In genomic region chr1:171653796-171654704, GRCh38 we compare ENCODE assay signal across 10 cellular contexts. TPM values are rescaled to one million over a fixed set of nuclear protein-coding genes. Genes with fewer than 3 reads are reported as not detected.
DNase-seq lines count a peak whose midpoint lies in the region; ATAC-seq and TF ChIP-seq lines count a peak whose summit lies in the region.
"Had no signal": no experiment of that assay in that cellular context is flagged by ENCODE, and none has a peak within 500 bp of the region (broad histone marks: within the 10 kb centered on the region; RNA-seq: fewer than 3 reads in every experiment).

No MANE protein-coding gene starts in this region.

- H3K36me3 Mint-ChIP-seq in activated T-cell treated with anti-CD3 and anti-CD28 coated beads, Interleukin-2, amount 50 U/mL, for 72 hours (ENCODE audit: insufficient read depth in 2 of 2), result no peaks in the 10 kb centered on the region

- ATAC-seq in heart left ventricle (peak; percentile 22 to 60 (median 52)), omental fat pad (ENCODE audit: low FRiP score) (peak; percentile 59), GM21576 (IDR thresholded peaks at IDR 0.05; ENCODE audit: unreplicated experiment) (no peak)
- no peak for ATAC-seq in activated T-cell treated with anti-CD3 and anti-CD28 coated beads, Interleukin-2, amount 50 U/mL, for 72 hours (replicated peaks in 1 of 2)

- H3K4me3 ChIP-seq in ACC112 (ENCODE audit: low read depth, low read length), result no peak overlapping the region
- no peak overlapping the region for H3K4me3 ChIP-seq in adrenal gland
- peak overlapping the region in 6 of 12 donors; percentile 8 to 31 (median 22) for H3K4me3 ChIP-seq in heart left ventricle

- H3K4me3 Mint-ChIP-seq in activated T-cell treated with anti-CD3 and anti-CD28 coated beads, Interleukin-2, amount 50 U/mL, for 72 hours, result no peak overlapping the region

- H3K9me3 ChIP-seq in adrenal gland (replicated peaks in 1 of 3) (no peaks in the 10 kb centered on the region), heart left ventricle (no peaks in the 10 kb centered on the region)

- no peaks in the 10 kb centered on the region for H3K79me2 ChIP-seq in ACC112 (ENCODE audit: control insufficient read depth, insufficient read depth, low read length, unreplicated experiment)

- H3K27ac ChIP-seq in ACC112 (ENCODE audit: low read depth, low read length) (no peak overlapping the region), adrenal gland (peak overlapping the region in 4 of 5 donors; percentile 2 to 86 (median 44)), heart left ventricle (peak overlapping the region; percentile 45 to 95 (median 79))

- H3K36me3 ChIP-seq in ACC112 (ENCODE audit: insufficient read depth, low read length) (no peaks in the 10 kb centered on the region), adrenal gland (replicated peaks in 1 of 2) (no peaks in the 10 kb centered on the region), heart left ventricle (no peaks in the 10 kb centered on the region)

- 54 to 59% (median 57%) methylated on average over 7 of the region's 7 CpGs for WGBS in adrenal gland, 4 donors
- WGBS in heart left ventricle, 4 donors, result 17 to 22% (median 20%) methylated on average over 7 of the region's 7 CpGs

- DNase-seq in adrenal gland (no peak), heart left ventricle (peak in 3 of 5 donors; percentile 24 to 44 (median 30)), omental fat pad (ENCODE audit: low spot score) (no peak), hippocampal formation (lab: John Stamatoyannopoulos, UW) (no peak), activated gamma-delta T cell (lab: John Stamatoyannopoulos, UW) (no peak)
- DNase-seq in activated T-cell treated with anti-CD3 and anti-CD28 coated beads, Interleukin-2, amount 50 U/mL, for 72 hours, result no peak
- DNase-seq: activated CD4-positive, alpha-beta T cell treated with anti-CD3 and anti-CD28 coated beads for 4 hours; stimulated activated CD4-positive, alpha-beta T cell treated with anti-CD3 and anti-CD28 coated beads, Interleukin-4, amount 100 ng/mL, for 4 hours had no signal

- H3K27me3 ChIP-seq in ACC112 (ENCODE audit: insufficient read depth, low read length) (no peaks in the 10 kb centered on the region), adrenal gland (no peaks in the 10 kb centered on the region), heart left ventricle (no peaks in the 10 kb centered on the region)

- intact Hi-C loops in adrenal gland (cut with DNase I) (no loop called here), heart left ventricle (cut with DNase I) (loop anchor here in 2 of 10 donors (2.0 to 5.0 kb wide), 3 partner anchors 89 to 128 kb away; partner anchors contain the start of genes METTL13 (in 2 of the 2) and VAMP4 (in 1 of the 2))

- no peak overlapping the region for H3K27ac Mint-ChIP-seq in activated T-cell treated with anti-CD3 and anti-CD28 coated beads, Interleukin-2, amount 50 U/mL, for 72 hours

- peaks cover 11% of the 10 kb centered on the region for H3K4me1 Mint-ChIP-seq in activated T-cell treated with anti-CD3 and anti-CD28 coated beads, Interleukin-2, amount 50 U/mL, for 72 hours (ENCODE audit: low read depth)

- H3K27me3 Mint-ChIP-seq in activated T-cell treated with anti-CD3 and anti-CD28 coated beads, Interleukin-2, amount 50 U/mL, for 72 hours (ENCODE audit: low read depth), result peaks cover 24% of the 10 kb centered on the region

- TF ChIP-seq POLR2A in adrenal gland (IDR thresholded peaks at IDR 0.05), result no peak
- TF ChIP-seq POLR2A in heart left ventricle (IDR thresholded peaks at IDR 0.05), result no peak

- peak overlapping the region; percentile 41 for H2AFZ ChIP-seq in ACC112 (ENCODE audit: low read length, unreplicated experiment)

- peaks cover 15% of the 10 kb centered on the region for H3K4me1 ChIP-seq in ACC112 (ENCODE audit: control insufficient read depth, insufficient read depth, low read length, unreplicated experiment)
- H3K4me1 ChIP-seq in adrenal gland (replicated peaks in 1 of 2), result peaks cover 0 to 3% of the 10 kb centered on the region in 2 donors
- peaks cover 2 to 59% (median 31%) of the 10 kb centered on the region in 12 donors for H3K4me1 ChIP-seq in heart left ventricle

- H3K9me3 Mint-ChIP-seq in activated T-cell treated with anti-CD3 and anti-CD28 coated beads, Interleukin-2, amount 50 U/mL, for 72 hours, result no peaks in the 10 kb centered on the region

- no peak for TF ChIP-seq CTCF in adrenal gland (IDR thresholded peaks at IDR 0.05)
- TF ChIP-seq CTCF in heart left ventricle (IDR thresholded peaks at IDR 0.05), result no peak
- TF ChIP-seq CTCF in omental fat pad (IDR thresholded peaks at IDR 0.05), result no peak

RNA-seq across cellular contexts. Expression of gene MYOC, which starts 1.6 kb away (rescaled TPM):
- total RNA-seq in adrenal gland (1 to 10 TPM in 5 of 8 donors, under 1 TPM in 1, not detected in 2; 0.55 to 2.1 (median 1.6) TPM), heart left ventricle (10 to 100 TPM in 1 of 9 donors, 1 to 10 TPM in 6, under 1 TPM in 2; 0.49 to 12.4 (median 2.6) TPM), omental fat pad (10 to 100 TPM in 3 of 4 donors, 1 to 10 TPM in 1; 4.9 to 93.0 (median 19.8) TPM)
- polyA plus RNA-seq in adrenal gland (1 to 10 TPM in 1 of 3 donors, under 1 TPM in 2; 0.32 to 1.2 (median 0.95) TPM), heart left ventricle (1 to 10 TPM in 1 of 2 donors, under 1 TPM in 1; 0.69 to 2.3 TPM)
- not detected for total RNA-seq in activated T-cell treated with anti-CD3 and anti-CD28 coated beads, Interleukin-2, amount 50 U/mL, for 72 hours

RNA-seq across cellular contexts. Expression of gene MYOCOS, which starts 32.0 kb away (rescaled TPM):
- total RNA-seq in adrenal gland (not detected), heart left ventricle (not detected), omental fat pad (not detected)
- polyA plus RNA-seq in adrenal gland (not detected), heart left ventricle (not detected)
- total RNA-seq in activated T-cell treated with anti-CD3 and anti-CD28 coated beads, Interleukin-2, amount 50 U/mL, for 72 hours, result under 1 TPM; 0.19 to 0.46 TPM

Comparison
In these comparisons a context has a peak if more than half of its experiments do, and no peak if none do; other contexts are left out.
1. DNase-seq: peak in heart left ventricle (3 of 5); none in adrenal gland (0 of 7), omental fat pad (single experiment), activated T-cell treated with anti-CD3 and anti-CD28 coated beads, Interleukin-2, amount 50 U/mL, for 72 hours (0 of 2), hippocampal formation (0 of 2) and activated gamma-delta T cell (single experiment).
2. ATAC-seq: peak in heart left ventricle (4 of 4) and omental fat pad (single experiment); none in activated T-cell treated with anti-CD3 and anti-CD28 coated beads, Interleukin-2, amount 50 U/mL, for 72 hours (0 of 2) and GM21576 (single experiment).